1 cellular context compared by ENCODE assay signal in genomic region chr12:93563807-93564538, GRCh38.
TF ChIP-seq lines count a peak whose summit lies in the region.

No MANE protein-coding gene starts in this region.

TF ChIP-seq in HepG2, 621 proteins besides CTCF, POLR2A, EP300 and RAD21 (continued from another document and continues in another):
- TF ChIP-seq ZBTB34 (CRISPR knock-in tag; IDR thresholded peaks at IDR 0.05) (peak; percentile 99), REPIN1 (CRISPR knock-in tag; IDR thresholded peaks at IDR 0.05; ENCODE audit: borderline replicate concordance, low read depth) (peak; percentile 89), TMF1 (CRISPR knock-in tag; IDR thresholded peaks at IDR 0.05; ENCODE audit: low read depth) (no peak), AFF4 (CRISPR knock-in tag; IDR thresholded peaks at IDR 0.05) (no peak), ZNF660 (CRISPR knock-in tag; IDR thresholded peaks at IDR 0.05; ENCODE audit: borderline replicate concordance, low read depth) (no peak), ZNF264 (CRISPR knock-in tag; IDR thresholded peaks at IDR 0.05) (peak; percentile 87), CHD4 (IDR thresholded peaks at IDR 0.05; ENCODE audit: borderline replicate concordance, low read length) (peak; percentile 75; the same call in 1 of the 2 replicates), TOPORS (CRISPR knock-in tag; IDR thresholded peaks at IDR 0.05) (no peak), ZNF567 (CRISPR knock-in tag; IDR thresholded peaks at IDR 0.05; ENCODE audit: borderline replicate concordance) (0 out of 2 replicates have a peak, but pooled peaks have one; percentile 62), GPN1 (CRISPR knock-in tag; IDR thresholded peaks at IDR 0.05; ENCODE audit: borderline replicate concordance) (no peak), ZNF746 (CRISPR knock-in tag; IDR thresholded peaks at IDR 0.05) (0 out of 2 replicates have a peak, but pooled peaks have one; percentile 22), ERF (CRISPR knock-in tag; IDR thresholded peaks at IDR 0.05) (peak; percentile 67; the same call in 1 of the 2 replicates), EZH2 (conservative IDR thresholded peaks at IDR 0.05; ENCODE audit: low read depth, low read length) (no peak), MIXL1 (CRISPR knock-in tag; IDR thresholded peaks at IDR 0.05) (peak; percentile 70), RBAK (CRISPR knock-in tag; IDR thresholded peaks at IDR 0.05) (no peak), JUN (CRISPR knock-in tag; IDR thresholded peaks at IDR 0.05) (peak; percentile 89), TCF7 (IDR thresholded peaks at IDR 0.05; ENCODE audit: low read depth) (peak; percentile 81), FOXM1 (CRISPR knock-in tag; IDR thresholded peaks at IDR 0.05) (no peak), NBN (conservative IDR thresholded peaks at IDR 0.05) (no peak), ZNF780A (CRISPR knock-in tag; IDR thresholded peaks at IDR 0.05) (0 out of 2 replicates have a peak, but pooled peaks have one; percentile 68), SALL2 (CRISPR knock-in tag; IDR thresholded peaks at IDR 0.05) (peak; percentile 91; the same call in 1 of the 2 replicates), JUNB (CRISPR knock-in tag; IDR thresholded peaks at IDR 0.05; ENCODE audit: borderline replicate concordance) (peak; percentile 93; the same call in 1 of the 2 replicates), FOXO1 (CRISPR knock-in tag; IDR thresholded peaks at IDR 0.05) (peak; percentile 94), AKAP8 (CRISPR knock-in tag; IDR thresholded peaks at IDR 0.05) (peak; percentile 66; the same call in 1 of the 2 replicates), ZNF547 (CRISPR knock-in tag; IDR thresholded peaks at IDR 0.05) (no peak), SMAD3 (CRISPR knock-in tag; IDR thresholded peaks at IDR 0.05) (peak; percentile 89; the same call in 1 of the 2 replicates), ZNF704 (CRISPR knock-in tag; IDR thresholded peaks at IDR 0.05; ENCODE audit: borderline replicate concordance) (no peak)
- TF ChIP-seq, protein P1, sequence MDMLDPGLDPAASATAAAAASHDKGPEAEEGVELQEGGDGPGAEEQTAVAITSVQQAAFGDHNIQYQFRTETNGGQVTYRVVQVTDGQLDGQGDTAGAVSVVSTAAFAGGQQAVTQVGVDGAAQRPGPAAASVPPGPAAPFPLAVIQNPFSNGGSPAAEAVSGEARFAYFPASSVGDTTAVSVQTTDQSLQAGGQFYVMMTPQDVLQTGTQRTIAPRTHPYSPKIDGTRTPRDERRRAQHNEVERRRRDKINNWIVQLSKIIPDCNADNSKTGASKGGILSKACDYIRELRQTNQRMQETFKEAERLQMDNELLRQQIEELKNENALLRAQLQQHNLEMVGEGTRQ (IDR thresholded peaks at IDR 0.05; ENCODE audit: low read depth, low read length), result no peak
- TF ChIP-seq, protein P1 (CRISPR knock-in tag; IDR thresholded peaks at IDR 0.05; ENCODE audit: borderline replicate concordance), result no peak
- TF ChIP-seq, protein P2, sequence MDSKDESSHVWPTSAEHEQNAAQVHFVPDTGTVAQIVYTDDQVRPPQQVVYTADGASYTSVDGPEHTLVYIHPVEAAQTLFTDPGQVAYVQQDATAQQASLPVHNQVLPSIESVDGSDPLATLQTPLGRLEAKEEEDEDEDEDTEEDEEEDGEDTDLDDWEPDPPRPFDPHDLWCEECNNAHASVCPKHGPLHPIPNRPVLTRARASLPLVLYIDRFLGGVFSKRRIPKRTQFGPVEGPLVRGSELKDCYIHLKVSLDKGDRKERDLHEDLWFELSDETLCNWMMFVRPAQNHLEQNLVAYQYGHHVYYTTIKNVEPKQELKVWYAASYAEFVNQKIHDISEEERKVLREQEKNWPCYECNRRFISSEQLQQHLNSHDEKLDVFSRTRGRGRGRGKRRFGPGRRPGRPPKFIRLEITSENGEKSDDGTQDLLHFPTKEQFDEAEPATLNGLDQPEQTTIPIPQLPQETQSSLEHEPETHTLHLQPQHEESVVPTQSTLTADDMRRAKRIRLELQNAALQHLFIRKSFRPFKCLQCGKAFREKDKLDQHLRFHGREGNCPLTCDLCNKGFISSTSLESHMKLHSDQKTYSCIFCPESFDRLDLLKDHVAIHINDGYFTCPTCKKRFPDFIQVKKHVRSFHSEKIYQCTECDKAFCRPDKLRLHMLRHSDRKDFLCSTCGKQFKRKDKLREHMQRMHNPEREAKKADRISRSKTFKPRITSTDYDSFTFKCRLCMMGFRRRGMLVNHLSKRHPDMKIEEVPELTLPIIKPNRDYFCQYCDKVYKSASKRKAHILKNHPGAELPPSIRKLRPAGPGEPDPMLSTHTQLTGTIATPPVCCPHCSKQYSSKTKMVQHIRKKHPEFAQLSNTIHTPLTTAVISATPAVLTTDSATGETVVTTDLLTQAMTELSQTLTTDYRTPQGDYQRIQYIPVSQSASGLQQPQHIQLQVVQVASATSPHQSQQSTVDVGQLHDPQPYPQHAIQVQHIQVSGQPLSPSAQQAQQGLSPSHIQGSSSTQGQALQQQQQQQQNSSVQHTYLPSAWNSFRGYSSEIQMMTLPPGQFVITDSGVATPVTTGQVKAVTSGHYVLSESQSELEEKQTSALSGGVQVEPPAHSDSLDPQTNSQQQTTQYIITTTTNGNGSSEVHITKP (CRISPR knock-in tag; IDR thresholded peaks at IDR 0.05; ENCODE audit: low read depth), result peak; percentile 24; the same call in 1 of the 2 replicates
- TF ChIP-seq, protein P3, sequence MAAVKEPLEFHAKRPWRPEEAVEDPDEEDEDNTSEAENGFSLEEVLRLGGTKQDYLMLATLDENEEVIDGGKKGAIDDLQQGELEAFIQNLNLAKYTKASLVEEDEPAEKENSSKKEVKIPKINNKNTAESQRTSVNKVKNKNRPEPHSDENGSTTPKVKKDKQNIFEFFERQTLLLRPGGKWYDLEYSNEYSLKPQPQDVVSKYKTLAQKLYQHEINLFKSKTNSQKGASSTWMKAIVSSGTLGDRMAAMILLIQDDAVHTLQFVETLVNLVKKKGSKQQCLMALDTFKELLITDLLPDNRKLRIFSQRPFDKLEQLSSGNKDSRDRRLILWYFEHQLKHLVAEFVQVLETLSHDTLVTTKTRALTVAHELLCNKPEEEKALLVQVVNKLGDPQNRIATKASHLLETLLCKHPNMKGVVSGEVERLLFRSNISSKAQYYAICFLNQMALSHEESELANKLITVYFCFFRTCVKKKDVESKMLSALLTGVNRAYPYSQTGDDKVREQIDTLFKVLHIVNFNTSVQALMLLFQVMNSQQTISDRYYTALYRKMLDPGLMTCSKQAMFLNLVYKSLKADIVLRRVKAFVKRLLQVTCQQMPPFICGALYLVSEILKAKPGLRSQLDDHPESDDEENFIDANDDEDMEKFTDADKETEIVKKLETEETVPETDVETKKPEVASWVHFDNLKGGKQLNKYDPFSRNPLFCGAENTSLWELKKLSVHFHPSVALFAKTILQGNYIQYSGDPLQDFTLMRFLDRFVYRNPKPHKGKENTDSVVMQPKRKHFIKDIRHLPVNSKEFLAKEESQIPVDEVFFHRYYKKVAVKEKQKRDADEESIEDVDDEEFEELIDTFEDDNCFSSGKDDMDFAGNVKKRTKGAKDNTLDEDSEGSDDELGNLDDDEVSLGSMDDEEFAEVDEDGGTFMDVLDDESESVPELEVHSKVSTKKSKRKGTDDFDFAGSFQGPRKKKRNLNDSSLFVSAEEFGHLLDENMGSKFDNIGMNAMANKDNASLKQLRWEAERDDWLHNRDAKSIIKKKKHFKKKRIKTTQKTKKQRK (IDR thresholded peaks at IDR 0.05; ENCODE audit: low read length), result no peak
- TF ChIP-seq, protein P4, sequence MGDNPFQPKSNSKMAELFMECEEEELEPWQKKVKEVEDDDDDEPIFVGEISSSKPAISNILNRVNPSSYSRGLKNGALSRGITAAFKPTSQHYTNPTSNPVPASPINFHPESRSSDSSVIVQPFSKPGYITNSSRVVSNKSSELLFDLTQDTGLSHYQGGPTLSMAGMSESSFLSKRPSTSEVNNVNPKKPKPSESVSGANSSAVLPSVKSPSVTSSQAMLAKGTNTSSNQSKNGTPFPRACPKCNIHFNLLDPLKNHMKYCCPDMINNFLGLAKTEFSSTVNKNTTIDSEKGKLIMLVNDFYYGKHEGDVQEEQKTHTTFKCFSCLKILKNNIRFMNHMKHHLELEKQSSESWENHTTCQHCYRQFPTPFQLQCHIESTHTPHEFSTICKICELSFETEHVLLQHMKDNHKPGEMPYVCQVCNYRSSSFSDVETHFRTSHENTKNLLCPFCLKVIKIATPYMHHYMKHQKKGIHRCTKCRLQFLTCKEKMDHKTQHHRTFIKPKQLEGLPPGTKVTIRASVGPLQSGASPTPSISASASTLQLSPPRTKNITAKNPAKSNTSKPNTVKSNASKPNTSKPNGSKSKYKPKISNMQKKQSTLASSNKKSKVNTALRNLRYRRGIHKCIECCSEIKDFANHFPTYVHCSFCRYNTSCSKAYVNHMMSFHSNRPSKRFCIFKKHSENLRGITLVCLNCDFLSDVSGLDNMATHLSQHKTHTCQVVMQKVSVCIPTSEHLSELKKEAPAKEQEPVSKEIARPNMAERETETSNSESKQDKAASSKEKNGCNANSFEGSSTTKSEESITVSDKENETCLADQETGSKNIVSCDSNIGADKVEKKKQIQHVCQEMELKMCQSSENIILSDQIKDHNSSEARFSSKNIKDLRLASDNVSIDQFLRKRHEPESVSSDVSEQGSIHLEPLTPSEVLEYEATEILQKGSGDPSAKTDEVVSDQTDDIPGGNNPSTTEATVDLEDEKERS (CRISPR knock-in tag; IDR thresholded peaks at IDR 0.05), result no peak
- TF ChIP-seq, protein P5, sequence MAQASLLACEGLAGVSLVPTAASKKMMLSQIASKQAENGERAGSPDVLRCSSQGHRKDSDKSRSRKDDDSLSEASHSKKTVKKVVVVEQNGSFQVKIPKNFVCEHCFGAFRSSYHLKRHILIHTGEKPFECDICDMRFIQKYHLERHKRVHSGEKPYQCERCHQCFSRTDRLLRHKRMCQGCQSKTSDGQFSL (CRISPR knock-in tag; IDR thresholded peaks at IDR 0.05), result 0 out of 2 replicates have a peak, but pooled peaks have one; percentile 52
- TF ChIP-seq, protein P6, sequence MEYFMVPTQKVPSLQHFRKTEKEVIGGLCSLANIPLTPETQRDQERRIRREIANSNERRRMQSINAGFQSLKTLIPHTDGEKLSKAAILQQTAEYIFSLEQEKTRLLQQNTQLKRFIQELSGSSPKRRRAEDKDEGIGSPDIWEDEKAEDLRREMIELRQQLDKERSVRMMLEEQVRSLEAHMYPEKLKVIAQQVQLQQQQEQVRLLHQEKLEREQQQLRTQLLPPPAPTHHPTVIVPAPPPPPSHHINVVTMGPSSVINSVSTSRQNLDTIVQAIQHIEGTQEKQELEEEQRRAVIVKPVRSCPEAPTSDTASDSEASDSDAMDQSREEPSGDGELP (IDR thresholded peaks at IDR 0.05; ENCODE audit: borderline replicate concordance, low read depth), result peak; percentile 66; the same call in 1 of the 2 replicates
- TF ChIP-seq, protein P7, sequence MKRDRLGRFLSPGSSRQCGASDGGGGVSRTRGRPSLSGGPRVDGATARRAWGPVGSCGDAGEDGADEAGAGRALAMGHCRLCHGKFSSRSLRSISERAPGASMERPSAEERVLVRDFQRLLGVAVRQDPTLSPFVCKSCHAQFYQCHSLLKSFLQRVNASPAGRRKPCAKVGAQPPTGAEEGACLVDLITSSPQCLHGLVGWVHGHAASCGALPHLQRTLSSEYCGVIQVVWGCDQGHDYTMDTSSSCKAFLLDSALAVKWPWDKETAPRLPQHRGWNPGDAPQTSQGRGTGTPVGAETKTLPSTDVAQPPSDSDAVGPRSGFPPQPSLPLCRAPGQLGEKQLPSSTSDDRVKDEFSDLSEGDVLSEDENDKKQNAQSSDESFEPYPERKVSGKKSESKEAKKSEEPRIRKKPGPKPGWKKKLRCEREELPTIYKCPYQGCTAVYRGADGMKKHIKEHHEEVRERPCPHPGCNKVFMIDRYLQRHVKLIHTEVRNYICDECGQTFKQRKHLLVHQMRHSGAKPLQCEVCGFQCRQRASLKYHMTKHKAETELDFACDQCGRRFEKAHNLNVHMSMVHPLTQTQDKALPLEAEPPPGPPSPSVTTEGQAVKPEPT (CRISPR knock-in tag; IDR thresholded peaks at IDR 0.05; ENCODE audit: low read depth), result no peak
